Comparison of ENCODE assay signal across 10 cellular contexts in the genomic region with DNA sequence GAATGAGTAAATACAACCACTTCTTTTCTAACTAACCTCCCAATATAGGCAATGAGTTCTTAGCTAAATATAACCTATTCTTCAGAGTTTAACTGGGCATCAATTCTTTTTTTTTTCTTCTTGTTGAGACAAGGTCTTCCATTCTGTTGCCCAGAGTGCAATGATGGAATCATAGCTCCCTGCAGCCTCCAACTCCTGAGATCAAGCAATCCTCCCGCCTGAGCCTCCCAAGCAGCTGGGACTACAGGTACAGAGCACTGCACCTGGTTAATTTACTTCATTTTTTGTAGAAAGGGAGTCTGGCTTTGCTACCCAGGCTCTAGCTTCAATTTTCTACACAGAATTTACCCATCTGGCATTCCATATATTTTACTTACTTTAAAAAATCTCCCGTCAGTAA. TPM values are rescaled to one million over a fixed set of nuclear protein-coding genes. Genes with fewer than 3 reads are reported as not detected.
DNase-seq lines count a peak whose midpoint lies in the region; ATAC-seq, FAIRE-seq and TF ChIP-seq lines count a peak whose summit lies in the region.
"Had no signal": no experiment of that assay in that cellular context is flagged by ENCODE, and none has a peak within 500 bp of the region (broad histone marks: within the 10 kb centered on the region; RNA-seq: fewer than 3 reads in every experiment).

No MANE protein-coding gene starts in this region.

- peaks cover 7 to 12% (median 11%) of the 10 kb centered on the region in 3 donors for H3K4me1 ChIP-seq in pancreas

- TF ChIP-seq CTCF in CD4-positive, alpha-beta T cell (IDR thresholded peaks at IDR 0.05): no peak
- TF ChIP-seq CTCF in epithelial cell of esophagus (IDR thresholded peaks at IDR 0.05; ENCODE audit: insufficient read depth, low read depth, low read length, missing control alignments): no peak
- TF ChIP-seq CTCF in pancreas (IDR thresholded peaks at IDR 0.05): no peak

- H3K9me3 ChIP-seq in CD4-positive, alpha-beta T cell (ENCODE audit: control insufficient read depth, low read length): no peaks in the 10 kb centered on the region
- H3K9me3 ChIP-seq in pancreas: no peaks in the 10 kb centered on the region

- H3K27me3 ChIP-seq in CD4-positive, alpha-beta T cell (ENCODE audit: control insufficient read depth, insufficient read depth, low read length): no peaks in the 10 kb centered on the region
- no peaks in the 10 kb centered on the region for H3K27me3 ChIP-seq in pancreas

- CTCF ChIA-PET in CD4-positive, alpha-beta T cell (lab: Charles Lee): interaction anchor here (1.3 kb wide), 1 partner anchor 276 kb away, joined by 4 read pairs; no protein-coding TSS in a partner anchor

- ATAC-seq in CD4-positive, alpha-beta T cell (ENCODE audit: poor library complexity): no peak
- ATAC-seq in pancreas (no peak), HG02852 (IDR thresholded peaks at IDR 0.05; ENCODE audit: unreplicated experiment) (no peak)

- no peak overlapping the region for H3K27ac Mint-ChIP-seq in CD4-positive, alpha-beta T cell

- no peak for DNase-seq in CD4-positive, alpha-beta T cell
- DNase-seq in NCI-H69 (lab: John Stamatoyannopoulos, UW): peak; percentile 3
- no peak for DNase-seq in epithelial cell of esophagus (ENCODE audit: low read depth)
- no peak for DNase-seq in pancreas
- DNase-seq in head of caudate nucleus: no peak
- no peak for DNase-seq in D341Med (ENCODE audit: low spot score)
- DNase-seq in activated CD4-positive, CD25-positive, alpha-beta regulatory T cell treated with anti-CD3 and anti-CD28 coated beads, Interleukin-2, amount 50 U/mL, for 72 hours: no peak
- DNase-seq: activated T-cell treated with anti-CD3 and anti-CD28 coated beads for 4 hours, NCI-H510A had no signal

- POLR2A ChIA-PET in CD4-positive, alpha-beta T cell (lab: Charles Lee): interaction anchor here (0.8 to 4.1 kb wide), 8 partner anchors 20 to 1633 kb away, joined by 3 to 46 read pairs (median 7); partner anchors contain the start of genes CTNS, CYB5D2, MNT and PAFAH1B1

- intact Hi-C loops in CD4-positive, alpha-beta T cell (cut with DNase I, micrococcal nuclease): loop anchor here (2.0 to 10.0 kb wide), 4 partner anchors 82 to 200 kb away; partner anchors contain the start of genes CLUH (in 1 of the 2), PAFAH1B1 (in 1 of the 2), SGSM2 (in 1 of the 2) and TSR1 (in 1 of the 2)
- intact Hi-C loops in pancreas (cut with DNase I) (no loop called here), head of caudate nucleus (cut with DNase I) (loop anchor here (10.0 kb wide), 1 partner anchor 84 kb away; the partner anchor contains the start of gene PAFAH1B1)

- H3K36me3 ChIP-seq in pancreas: no peaks in the 10 kb centered on the region

- H3K4me3 Mint-ChIP-seq in CD4-positive, alpha-beta T cell: no peak overlapping the region

- H3K4me3 ChIP-seq in epithelial cell of esophagus (ENCODE audit: low read length) (peak overlapping the region; percentile 87), pancreas (peak overlapping the region in 3 of 4 donors; percentile 41 to 73 (median 60))

- H3K9me3 Mint-ChIP-seq in CD4-positive, alpha-beta T cell: no peaks in the 10 kb centered on the region

- 38 to 52% methylated on average over 2 of the region's 2 CpGs for WGBS in pancreas, 2 donors

- H3K27me3 Mint-ChIP-seq in CD4-positive, alpha-beta T cell: no peaks in the 10 kb centered on the region

- FAIRE-seq in pancreas (lab: Jason Lieb, UNC): no peak

- peaks cover 22% of the 10 kb centered on the region for H3K36me3 Mint-ChIP-seq in CD4-positive, alpha-beta T cell (ENCODE audit: low read depth)

- peaks cover 17% of the 10 kb centered on the region for H3K4me1 Mint-ChIP-seq in CD4-positive, alpha-beta T cell (ENCODE audit: low read depth)

- peak overlapping the region; percentile 96 for H3K27ac ChIP-seq in CD4-positive, alpha-beta T cell (ENCODE audit: low read depth, low read length)
- no peak overlapping the region for H3K27ac ChIP-seq in pancreas

RNA-seq across cellular contexts. Expression of gene METTL16, which starts 1.1 kb away (rescaled TPM):
- total RNA-seq in CD4-positive, alpha-beta T cell: 10 to 100 TPM; 55.7 to 58.0 TPM
- total RNA-seq in pancreas: 10 to 100 TPM in 5 of 6 donors, 1 to 10 TPM in 1; 9.2 to 16.5 (median 13.1) TPM
- polyA plus RNA-seq in pancreas: 10 to 100 TPM; 15.5 to 19.6 TPM

Comparison
In these comparisons a context has a peak if more than half of its experiments do, and no peak if none do; other contexts are left out.
1. intact Hi-C loops: an anchor here in CD4-positive, alpha-beta T cell (2.0 to 10.0 kb wide) and head of caudate nucleus (10.0 kb wide); none called in pancreas.